Comparison of ENCODE assay signal across 1 cellular context in genomic region chr13:49225358-49226042, GRCh38.
TF ChIP-seq lines count a peak whose summit lies in the region.

No MANE protein-coding gene starts in this region.

TF ChIP-seq in GM12878, 131 proteins besides CTCF, POLR2A, EP300 and RAD21 (continued from another document):
- TF ChIP-seq E4F1 (IDR thresholded peaks at IDR 0.05; ENCODE audit: borderline replicate concordance, partially characterized antibody) (no peak), POU2F2 (IDR thresholded peaks at IDR 0.05; ENCODE audit: borderline replicate concordance, low read depth, low read length) (no peak), BRCA1 (IDR thresholded peaks at IDR 0.05; ENCODE audit: low read depth, low read length) (no peak), ATF2 (IDR thresholded peaks at IDR 0.05; ENCODE audit: low read length) (no peak), ZNF217 (IDR thresholded peaks at IDR 0.05) (no peak), CBX5 (IDR thresholded peaks at IDR 0.05; ENCODE audit: low read depth) (no peak), PAX8 (IDR thresholded peaks at IDR 0.05) (no peak)
